Comparison of ENCODE assay signal across 1 cellular context in the genomic region with DNA sequence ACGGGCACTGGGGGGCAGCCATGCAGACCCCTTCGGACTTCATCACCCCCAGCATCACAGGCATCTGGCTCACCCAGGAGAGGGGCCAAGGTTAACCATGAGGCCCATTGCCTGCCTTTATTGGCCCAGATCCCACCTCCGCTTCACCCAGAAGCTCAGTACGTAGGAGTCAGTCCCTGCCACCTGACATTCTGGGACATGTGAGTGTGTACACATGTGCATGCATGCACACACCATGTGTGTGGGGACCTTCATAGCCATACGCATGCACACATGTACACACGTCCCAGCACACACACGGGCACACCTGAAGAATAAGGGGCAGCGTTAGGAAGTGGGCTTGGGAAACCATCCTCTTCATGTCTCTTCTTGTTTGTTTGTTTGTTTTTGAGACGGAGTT.
TF ChIP-seq lines count a peak whose summit lies in the region.

No MANE protein-coding gene starts in this region.

TF ChIP-seq in GM12878, 131 proteins besides CTCF, POLR2A, EP300 and RAD21 (continued from another document):
- TF ChIP-seq, protein P1, sequence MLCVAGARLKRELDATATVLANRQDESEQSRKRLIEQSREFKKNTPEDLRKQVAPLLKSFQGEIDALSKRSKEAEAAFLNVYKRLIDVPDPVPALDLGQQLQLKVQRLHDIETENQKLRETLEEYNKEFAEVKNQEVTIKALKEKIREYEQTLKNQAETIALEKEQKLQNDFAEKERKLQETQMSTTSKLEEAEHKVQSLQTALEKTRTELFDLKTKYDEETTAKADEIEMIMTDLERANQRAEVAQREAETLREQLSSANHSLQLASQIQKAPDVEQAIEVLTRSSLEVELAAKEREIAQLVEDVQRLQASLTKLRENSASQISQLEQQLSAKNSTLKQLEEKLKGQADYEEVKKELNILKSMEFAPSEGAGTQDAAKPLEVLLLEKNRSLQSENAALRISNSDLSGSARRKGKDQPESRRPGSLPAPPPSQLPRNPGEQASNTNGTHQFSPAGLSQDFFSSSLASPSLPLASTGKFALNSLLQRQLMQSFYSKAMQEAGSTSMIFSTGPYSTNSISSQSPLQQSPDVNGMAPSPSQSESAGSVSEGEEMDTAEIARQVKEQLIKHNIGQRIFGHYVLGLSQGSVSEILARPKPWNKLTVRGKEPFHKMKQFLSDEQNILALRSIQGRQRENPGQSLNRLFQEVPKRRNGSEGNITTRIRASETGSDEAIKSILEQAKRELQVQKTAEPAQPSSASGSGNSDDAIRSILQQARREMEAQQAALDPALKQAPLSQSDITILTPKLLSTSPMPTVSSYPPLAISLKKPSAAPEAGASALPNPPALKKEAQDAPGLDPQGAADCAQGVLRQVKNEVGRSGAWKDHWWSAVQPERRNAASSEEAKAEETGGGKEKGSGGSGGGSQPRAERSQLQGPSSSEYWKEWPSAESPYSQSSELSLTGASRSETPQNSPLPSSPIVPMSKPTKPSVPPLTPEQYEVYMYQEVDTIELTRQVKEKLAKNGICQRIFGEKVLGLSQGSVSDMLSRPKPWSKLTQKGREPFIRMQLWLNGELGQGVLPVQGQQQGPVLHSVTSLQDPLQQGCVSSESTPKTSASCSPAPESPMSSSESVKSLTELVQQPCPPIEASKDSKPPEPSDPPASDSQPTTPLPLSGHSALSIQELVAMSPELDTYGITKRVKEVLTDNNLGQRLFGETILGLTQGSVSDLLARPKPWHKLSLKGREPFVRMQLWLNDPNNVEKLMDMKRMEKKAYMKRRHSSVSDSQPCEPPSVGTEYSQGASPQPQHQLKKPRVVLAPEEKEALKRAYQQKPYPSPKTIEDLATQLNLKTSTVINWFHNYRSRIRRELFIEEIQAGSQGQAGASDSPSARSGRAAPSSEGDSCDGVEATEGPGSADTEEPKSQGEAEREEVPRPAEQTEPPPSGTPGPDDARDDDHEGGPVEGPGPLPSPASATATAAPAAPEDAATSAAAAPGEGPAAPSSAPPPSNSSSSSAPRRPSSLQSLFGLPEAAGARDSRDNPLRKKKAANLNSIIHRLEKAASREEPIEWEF (IDR thresholded peaks at IDR 0.05; ENCODE audit: insufficient replicate concordance, low read depth, low read length): no peak
- TF ChIP-seq YBX1 (IDR thresholded peaks at IDR 0.05): no peak
- TF ChIP-seq CHD4 (IDR thresholded peaks at IDR 0.05): no peak
- no peak for TF ChIP-seq NFIC (IDR thresholded peaks at IDR 0.05; ENCODE audit: low read depth, low read length)
- no peak for TF ChIP-seq IRF4 (IDR thresholded peaks at IDR 0.05; ENCODE audit: low read depth, low read length)
